1 cellular context compared by ENCODE assay signal in genomic region chr1:164757627-164758026, GRCh38.
TF ChIP-seq lines count a peak whose summit lies in the region.

No MANE protein-coding gene starts in this region.

TF ChIP-seq in K562, 482 proteins besides CTCF, POLR2A, EP300 and RAD21 (continued from another document):
- TF ChIP-seq ZNF518B (CRISPR knock-in tag; IDR thresholded peaks at IDR 0.05): no peak
- no peak for TF ChIP-seq NFE2 (IDR thresholded peaks at IDR 0.05; ENCODE audit: low read depth)
- no peak for TF ChIP-seq BCLAF1 (IDR thresholded peaks at IDR 0.05; ENCODE audit: borderline replicate concordance in 1 of 2, control insufficient read depth in 1 of 2, low read depth in 2 of 2, low read length in 1 of 2)
- TF ChIP-seq SIRT6 (IDR thresholded peaks at IDR 0.05; ENCODE audit: low read depth, low read length): no peak
- TF ChIP-seq CREBBP (IDR thresholded peaks at IDR 0.05; ENCODE audit: low read depth, low read length): no peak
- TF ChIP-seq ZNF140 (CRISPR knock-in tag; IDR thresholded peaks at IDR 0.05): no peak
- TF ChIP-seq TARDBP (IDR thresholded peaks at IDR 0.05): no peak
